Comparison of ENCODE assay signal across 9 cellular contexts in genomic region chr14:35339761-35340406, GRCh38. TPM values are rescaled to one million over a fixed set of nuclear protein-coding genes. Genes with fewer than 3 reads are reported as not detected.
A peak's percentile ranks its signal among the peaks of the same experiment; 100 is the strongest.
DNase-seq lines count a peak whose midpoint lies in the region; ATAC-seq and TF ChIP-seq lines count a peak whose summit lies in the region.
"Had no signal": no experiment of that assay in that cellular context is flagged by ENCODE, and none has a peak within 500 bp of the region (broad histone marks: within the 10 kb centered on the region; RNA-seq: fewer than 3 reads in every experiment).

No MANE protein-coding gene starts in this region.

- intact Hi-C loops in colonic mucosa (cut with DNase I), result loop anchor here (5.0 kb wide), 1 partner anchor 62 kb away; the partner anchor contains the start of gene NFKBIA

- DNase-seq in HL-60 (ENCODE audit: low read depth in 1 of 2, low spot score in 1 of 2) (peak in 1 of 2 experiments; percentile 90), colonic mucosa (no peak), ecto neural progenitor cell (ENCODE audit: low spot score) (no peak), AG20443 (ENCODE audit: low spot score) (no peak), activated gamma-delta T cell treated with Interleukin-2 at 50 U/mL for 16 hours (no peak)
- DNase-seq: MG63 had no signal

- H3K9me3 ChIP-seq in colonic mucosa, result no peaks in the 10 kb centered on the region
- H3K9me3 ChIP-seq: MG63 had no signal

- H3K9ac ChIP-seq in colonic mucosa (ENCODE audit: low read depth in 2 of 2, low read length in 2 of 2), result peak overlapping the region; percentile 19 to 38

- H3K4me3 ChIP-seq in HL-60 (replicated peaks; ENCODE audit: insufficient read depth, low read length), result no peak overlapping the region
- no peak overlapping the region for H3K4me3 ChIP-seq in colonic mucosa
- H3K4me3 ChIP-seq in skin epidermis, result no peak overlapping the region
- H3K4me3 ChIP-seq: MG63 had no signal

- no peaks in the 10 kb centered on the region for H3K36me3 ChIP-seq in colonic mucosa
- H3K36me3 ChIP-seq: MG63 had no signal

- H3K27ac ChIP-seq in HL-60 (replicated peaks) (peak overlapping the region; percentile 80), colonic mucosa (peak overlapping the region; percentile 89), skin epidermis (peak overlapping the region; percentile 4 to 93 (median 55))

- peaks cover 40% of the 10 kb centered on the region for H3K4me1 ChIP-seq in colonic mucosa

- ATAC-seq in GM19467 (IDR thresholded peaks at IDR 0.05; ENCODE audit: unreplicated experiment) (peak; percentile 55), GM18498 (IDR thresholded peaks at IDR 0.05; ENCODE audit: unreplicated experiment) (no peak)

- H3K27me3 ChIP-seq in HL-60 (ENCODE audit: insufficient read depth, poor library complexity, severe bottlenecking), result no peaks in the 10 kb centered on the region
- no peaks in the 10 kb centered on the region for H3K27me3 ChIP-seq in colonic mucosa
- H3K27me3 ChIP-seq: MG63 had no signal

- TF ChIP-seq CTCF in HL-60 (IDR thresholded peaks at IDR 0.05; ENCODE audit: insufficient read depth, low read length) (no peak), colonic mucosa (IDR thresholded peaks at IDR 0.05) (no peak)

RNA-seq across cellular contexts. Expression of gene PSMA6, which starts 47.7 kb away (rescaled TPM):
- 100 to 1,000 TPM; 178 to 197 TPM for total RNA-seq in colonic mucosa
